ENCODE assay signal across 10 cellular contexts in the genomic region with DNA sequence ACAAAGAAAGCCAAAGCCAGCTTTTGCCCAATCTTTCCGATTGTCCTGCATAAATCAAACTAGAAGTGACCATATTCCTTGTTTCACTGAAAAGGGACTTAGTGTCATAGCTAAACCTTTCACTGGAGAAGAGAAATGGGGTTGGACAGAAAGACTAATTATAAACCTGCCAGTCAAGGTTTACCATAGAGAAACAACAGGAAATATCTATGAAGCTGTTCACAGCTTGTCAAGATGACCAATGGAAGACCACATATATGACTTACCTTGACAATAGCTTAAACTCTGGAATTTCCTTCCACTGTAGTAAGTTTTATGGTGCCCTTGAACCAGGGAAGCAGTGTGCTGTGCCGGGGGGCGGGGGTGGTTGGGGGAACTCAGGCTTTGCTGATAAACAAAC.
A peak's percentile ranks its signal among the peaks of the same experiment; 100 is the strongest.
DNase-seq lines count a peak whose midpoint lies in the region; ATAC-seq and TF ChIP-seq lines count a peak whose summit lies in the region.
"Had no signal": no experiment of that assay in that cellular context is flagged by ENCODE, and none has a peak within 500 bp of the region (broad histone marks: within the 10 kb centered on the region; RNA-seq: fewer than 3 reads in every experiment).

No MANE protein-coding gene starts in this region.

- no peak overlapping the region for H3K27ac Mint-ChIP-seq in CD8-positive, alpha-beta T cell

- H3K18ac ChIP-seq in mesenchymal stem cell (ENCODE audit: low read depth in 1 of 2, low read length in 2 of 2) (no peak overlapping the region), neuronal stem cell (ENCODE audit: low read length) (no peak overlapping the region)

- H3K27ac ChIP-seq in mesenchymal stem cell (ENCODE audit: low read length, poor library complexity, severe bottlenecking) (peak overlapping the region; percentile 83), neuronal stem cell (replicated peaks; ENCODE audit: low read length) (no peak overlapping the region)
- no peak overlapping the region for H3K27ac ChIP-seq in CD8-positive, alpha-beta T cell (ENCODE audit: low read depth, low read length)
- H3K27ac ChIP-seq: body of pancreas had no signal

- CTCF ChIA-PET in CD8-positive, alpha-beta T cell (lab: Charles Lee), result no interaction called here

- H3K36me3 ChIP-seq in mesenchymal stem cell (ENCODE audit: control insufficient read depth in 1 of 2, insufficient read depth in 2 of 2, low read depth in 1 of 2, low read length in 2 of 2), result no peaks in the 10 kb centered on the region
- H3K36me3 ChIP-seq in CD8-positive, alpha-beta T cell (ENCODE audit: insufficient read depth, low read length), result no peaks in the 10 kb centered on the region
- no peaks in the 10 kb centered on the region for H3K36me3 ChIP-seq in neuronal stem cell (replicated peaks in 1 of 2; ENCODE audit: control insufficient read depth in 2 of 2, insufficient read depth in 2 of 2, low read length in 2 of 2)

- H3K4ac ChIP-seq in mesenchymal stem cell (ENCODE audit: low read depth in 1 of 2, low read length in 2 of 2) (no peak overlapping the region), neuronal stem cell (ENCODE audit: low read length) (no peak overlapping the region)

- no peak overlapping the region for H3K4me2 ChIP-seq in mesenchymal stem cell (ENCODE audit: low read length, poor library complexity, severe bottlenecking)
- H3K4me2 ChIP-seq in neuronal stem cell (ENCODE audit: insufficient read depth, low read length, poor library complexity, severe bottlenecking), result no peak overlapping the region

- H2BK5ac ChIP-seq in mesenchymal stem cell (ENCODE audit: low read depth, low read length, poor library complexity, severe bottlenecking) (no peak overlapping the region), neuronal stem cell (ENCODE audit: low read length) (no peak overlapping the region)

- no peak overlapping the region for H3K14ac ChIP-seq in mesenchymal stem cell (ENCODE audit: low read length in 2 of 2)
- H3K14ac ChIP-seq in neuronal stem cell (ENCODE audit: low read length), result no peak overlapping the region

- H3K9me3 Mint-ChIP-seq in CD8-positive, alpha-beta T cell, result no peaks in the 10 kb centered on the region

- no peak overlapping the region for H4K91ac ChIP-seq in mesenchymal stem cell (ENCODE audit: low read length)
- H4K91ac ChIP-seq in neuronal stem cell (ENCODE audit: low read depth, low read length, poor library complexity), result no peak overlapping the region

- H4K8ac ChIP-seq in mesenchymal stem cell (ENCODE audit: low read length) (no peak overlapping the region), neuronal stem cell (ENCODE audit: low read depth, low read length) (no peak overlapping the region)

- intact Hi-C loops in CD8-positive, alpha-beta T cell (cut with DNase I, micrococcal nuclease), result loop anchor here in 1 of 2 experiments (10.0 kb wide), 1 partner anchor 454 kb away; no protein-coding TSS in a partner anchor

- H2BK120ac ChIP-seq in mesenchymal stem cell (ENCODE audit: low read depth, low read length), result no peak overlapping the region
- no peak overlapping the region for H2BK120ac ChIP-seq in neuronal stem cell (ENCODE audit: low read depth, low read length)

- no peaks in the 10 kb centered on the region for H3K79me1 ChIP-seq in mesenchymal stem cell (replicated peaks; ENCODE audit: low read length, poor library complexity, severe bottlenecking)
- H3K79me1 ChIP-seq in neuronal stem cell (ENCODE audit: low read depth, low read length), result no peaks in the 10 kb centered on the region

- H3K4me3 ChIP-seq in mesenchymal stem cell (ENCODE audit: insufficient read depth in 1 of 2, low read depth in 1 of 2, low read length in 2 of 2) (no peak overlapping the region), neuronal stem cell (ENCODE audit: low read length in 2 of 2) (no peak overlapping the region)
- no peak overlapping the region for H3K4me3 ChIP-seq in CD8-positive, alpha-beta T cell (ENCODE audit: low read depth, low read length)
- H3K4me3 ChIP-seq: body of pancreas had no signal

- H2AK5ac ChIP-seq in mesenchymal stem cell (ENCODE audit: low read length, severe bottlenecking) (no peak overlapping the region), neuronal stem cell (ENCODE audit: low read depth, low read length) (no peak overlapping the region)

- DNase-seq in mesenchymal stem cell, result no peak
- no peak for DNase-seq in cortex of kidney (lab: John Stamatoyannopoulos, UW)
- DNase-seq in CD8-positive, alpha-beta T cell, result no peak
- no peak for DNase-seq in neuronal stem cell (ENCODE audit: low spot score)
- DNase-seq in T-helper 2 cell, result no peak
- DNase-seq: body of pancreas, NCI-H1105 had no signal

- WGBS in mesenchymal stem cell, result 13% methylated on average over 1 of the region's 3 CpGs
- no CpG with 5 or more reads among the region's 3 CpGs for WGBS in neuronal stem cell (ENCODE audit: extremely low coverage in 2 of 2, insufficient read length in 2 of 2, insufficient replicate concordance in 1 of 2), 2 donors

- H2AFZ ChIP-seq in mesenchymal stem cell (ENCODE audit: low read depth, low read length) (no peak overlapping the region), neuronal stem cell (ENCODE audit: low read length) (no peak overlapping the region)

- ATAC-seq in GM18867 (IDR thresholded peaks at IDR 0.05; ENCODE audit: unreplicated experiment), result peak; percentile 23
- peak; percentile 24 for ATAC-seq in GM21737 (IDR thresholded peaks at IDR 0.05; ENCODE audit: unreplicated experiment)
- peak; percentile 5 for ATAC-seq in HG03378 (IDR thresholded peaks at IDR 0.05; ENCODE audit: unreplicated experiment)
- ATAC-seq in CD8-positive, alpha-beta T cell, result no peak
- ATAC-seq: body of pancreas had no signal

- H3K4me1 ChIP-seq in mesenchymal stem cell (ENCODE audit: control insufficient read depth, insufficient read depth, low read depth, low read length) (peaks cover 3% of the 10 kb centered on the region), neuronal stem cell (ENCODE audit: control insufficient read depth in 2 of 2, insufficient read depth in 1 of 2, low read depth in 1 of 2, low read length in 2 of 2) (no peaks in the 10 kb centered on the region)
- no peaks in the 10 kb centered on the region for H3K4me1 ChIP-seq in CD8-positive, alpha-beta T cell (ENCODE audit: insufficient read depth, low read length)
- H3K4me1 ChIP-seq: body of pancreas had no signal

- no peak overlapping the region for H3K9ac ChIP-seq in mesenchymal stem cell (ENCODE audit: low read length)
- H3K9ac ChIP-seq in neuronal stem cell (ENCODE audit: low read depth, low read length, poor library complexity), result no peak overlapping the region

- H2BK15ac ChIP-seq in mesenchymal stem cell (ENCODE audit: low read depth, poor library complexity, severe bottlenecking), result no peak overlapping the region
- no peak overlapping the region for H2BK15ac ChIP-seq in neuronal stem cell (ENCODE audit: low read length)

- peaks cover 9% of the 10 kb centered on the region for H3K27me3 Mint-ChIP-seq in CD8-positive, alpha-beta T cell (ENCODE audit: low read depth)

- no peak overlapping the region for H3K4me3 Mint-ChIP-seq in CD8-positive, alpha-beta T cell

- H3K36me3 Mint-ChIP-seq in CD8-positive, alpha-beta T cell, result no peaks in the 10 kb centered on the region

- no peaks in the 10 kb centered on the region for H3K4me1 Mint-ChIP-seq in CD8-positive, alpha-beta T cell (ENCODE audit: low read depth)

- TF ChIP-seq CTCF in CD8-positive, alpha-beta T cell (IDR thresholded peaks at IDR 0.05), result no peak

- H2BK12ac ChIP-seq in mesenchymal stem cell (ENCODE audit: low read length in 2 of 2), result no peak overlapping the region
- H2BK12ac ChIP-seq in neuronal stem cell (ENCODE audit: low read length), result no peak overlapping the region

- H3K9me3 ChIP-seq in mesenchymal stem cell (ENCODE audit: control insufficient read depth, low read length) (no peaks in the 10 kb centered on the region), neuronal stem cell (replicated peaks in 1 of 2; ENCODE audit: control insufficient read depth in 2 of 2, insufficient read depth in 1 of 2, low read depth in 1 of 2, low read length in 2 of 2) (no peaks in the 10 kb centered on the region)
- no peaks in the 10 kb centered on the region for H3K9me3 ChIP-seq in CD8-positive, alpha-beta T cell (ENCODE audit: low read length)
- H3K9me3 ChIP-seq: body of pancreas had no signal

- POLR2A ChIA-PET in CD8-positive, alpha-beta T cell (lab: Charles Lee), result no interaction called here

- no peaks in the 10 kb centered on the region for H3K27me3 ChIP-seq in mesenchymal stem cell (ENCODE audit: control insufficient read depth in 1 of 2, insufficient read depth in 1 of 2, low read length in 2 of 2)
- H3K27me3 ChIP-seq in CD8-positive, alpha-beta T cell (ENCODE audit: insufficient read depth, low read length), result no peaks in the 10 kb centered on the region
- no peaks in the 10 kb centered on the region for H3K27me3 ChIP-seq in neuronal stem cell (ENCODE audit: control insufficient read depth in 3 of 3, insufficient read depth in 3 of 3, low read depth in 1 of 3, low read length in 3 of 3)
- H3K27me3 ChIP-seq: body of pancreas had no signal

- H3K23ac ChIP-seq in mesenchymal stem cell (ENCODE audit: low read length in 2 of 2) (no peak overlapping the region), neuronal stem cell (ENCODE audit: low read depth, low read length, poor library complexity) (no peak overlapping the region)
